ENCODE assay signal across 8 cellular contexts in genomic region chr3:122101646-122102045, GRCh38. TPM values are rescaled to one million over a fixed set of nuclear protein-coding genes. Genes with fewer than 3 reads are reported as not detected.
DNase-seq lines count a peak whose midpoint lies in the region; ATAC-seq, FAIRE-seq and TF ChIP-seq lines count a peak whose summit lies in the region.

No MANE protein-coding gene starts in this region.

- no peaks in the 10 kb centered on the region for H3K9me3 ChIP-seq in HepG2 (ENCODE audit: low read length)

- BruUV-seq in HepG2 (replicated peaks; lab: Mats Ljungman, UMichigan) = no TSS peak

- no peak for TF ChIP-seq POLR2A in HepG2 (IDR thresholded peaks at IDR 0.05; ENCODE audit: insufficient read depth in 1 of 2, low read depth in 2 of 2, low read length in 2 of 2)

- CTCF ChIA-PET in HepG2 (lab: Yijun Ruan, JAX; ENCODE audit: low intra/inter-chr PET ratio, low total read pairs) = interaction anchor here (1.5 kb wide), 1 partner anchor 198 kb away, joined by 4 read pairs; no protein-coding TSS in a partner anchor

- no peaks in the 10 kb centered on the region for H3K36me3 ChIP-seq in HepG2 (replicated peaks in 1 of 2; ENCODE audit: control insufficient read depth in 1 of 2, insufficient read depth in 2 of 2, low read length in 2 of 2)

- TF ChIP-seq CTCF in astrocyte of the spinal cord (IDR thresholded peaks at IDR 0.05; ENCODE audit: low read depth, low read length) (peak; percentile 34), HepG2 (CRISPR knock-in tag; IDR thresholded peaks at IDR 0.05) (peak; percentile 67)

- no peak overlapping the region for H3K4me3 ChIP-seq in astrocyte of the spinal cord (ENCODE audit: low read depth, low read length)
- no peak overlapping the region for H3K4me3 ChIP-seq in HepG2 (replicated peaks in 1 of 3; ENCODE audit: insufficient read depth in 1 of 3, low read depth in 2 of 3, low read length in 3 of 3)

- TF ChIP-seq EP300 in HepG2 (IDR thresholded peaks at IDR 0.05; ENCODE audit: low read depth in 2 of 2, low read length in 2 of 2) = no peak
- no peak for TF ChIP-seq EP300 in HepG2 (CRISPR knock-in tag; IDR thresholded peaks at IDR 0.05; ENCODE audit: borderline replicate concordance)

- H3K79me2 ChIP-seq in HepG2 (ENCODE audit: insufficient read depth, low read length) = no peaks in the 10 kb centered on the region

- in situ Hi-C loops in astrocyte of the spinal cord (cut with HindIII; ENCODE audit: low sequenced_read_pairs) = no loop called here
- in situ Hi-C loops in HepG2 (cut with HindIII; ENCODE audit: extremely low pct_ligation_motif_present, low pct_unique_long_range_greater_than_20kb) = loop anchor here (10.0 kb wide), 2 partner anchors 153 to 253 kb away; no protein-coding TSS in a partner anchor

- DNase-seq in DMS53 treated with DMSO at 0.1 percent for 48 hours (lab: John Stamatoyannopoulos, UW; ENCODE audit: unreplicated experiment) (peak; percentile 68), HS-27A (ENCODE audit: low read depth) (peak; percentile 11), NCI-H82 treated with DMSO at 0.1 percent for 48 hours (lab: John Stamatoyannopoulos, UW; ENCODE audit: unreplicated experiment) (peak; percentile 18), astrocyte of the spinal cord (ENCODE audit: low read depth, low spot score) (peak; percentile 28), HepG2 (ENCODE audit: low spot score) (peak; percentile 56), GM19238 (ENCODE audit: insufficient read length, low spot score) (no peak), T-helper 9 cell (no peak)

- POLR2A ChIA-PET in HepG2 (lab: Yijun Ruan, JAX) = no interaction called here

- peak; percentile 39; the same call in 1 of the 2 replicates for TF ChIP-seq RAD21 in HepG2 (CRISPR knock-in tag; IDR thresholded peaks at IDR 0.05)

- no peak overlapping the region for H3K9ac ChIP-seq in HepG2 (ENCODE audit: insufficient read depth, low read depth, low read length)

- H3K4me1 ChIP-seq in HepG2 (ENCODE audit: insufficient read depth, low read length) = no peaks in the 10 kb centered on the region

- H3K27ac ChIP-seq in HepG2 (ENCODE audit: extremely low read length, insufficient read depth, low read length) = no peak overlapping the region

- H3K27me3 ChIP-seq in HepG2 (ENCODE audit: control insufficient read depth in 1 of 2, insufficient read depth in 2 of 2, low read length in 2 of 2) = no peaks in the 10 kb centered on the region

- intact Hi-C loops in HepG2 (cut with micrococcal nuclease; ENCODE audit: unreplicated experiment) = loop anchor here (1.0 to 2.0 kb wide), 3 partner anchors 158 to 255 kb away; no protein-coding TSS in a partner anchor

- 61% methylated on average over 3 of the region's 3 CpGs for WGBS in HepG2 (ENCODE audit: low lambda C conversion rate)

- no peak overlapping the region for H3K4me2 ChIP-seq in HepG2 (ENCODE audit: low read depth, low read length)

- ATAC-seq in GM19438 (IDR thresholded peaks at IDR 0.05; ENCODE audit: low read depth, unreplicated experiment) (peak; percentile 46), HepG2 (peak; percentile 73)

- H4K20me1 ChIP-seq in HepG2 (ENCODE audit: insufficient read depth, low read length) = no peaks in the 10 kb centered on the region

- peak; percentile 28 for FAIRE-seq in HepG2 (lab: Jason Lieb, UNC)

- H2AFZ ChIP-seq in HepG2 (ENCODE audit: low read length) = no peak overlapping the region

TF ChIP-seq in HepG2, 621 proteins besides CTCF, POLR2A, EP300 and RAD21:
- TF ChIP-seq AGO1 (IDR thresholded peaks at IDR 0.05; ENCODE audit: low read depth, low read length, poor library complexity, severe bottlenecking) (no peak), TRIM24 (CRISPR knock-in tag; IDR thresholded peaks at IDR 0.05) (no peak), SMC3 (IDR thresholded peaks at IDR 0.05; ENCODE audit: low read length) (peak; percentile 66), ZNF354B (CRISPR knock-in tag; IDR thresholded peaks at IDR 0.05) (no peak), GABPB1 (CRISPR knock-in tag; IDR thresholded peaks at IDR 0.05) (no peak), ZFP36L2 (CRISPR knock-in tag; IDR thresholded peaks at IDR 0.05) (no peak), ZSCAN5A (CRISPR knock-in tag; IDR thresholded peaks at IDR 0.05; ENCODE audit: borderline replicate concordance) (no peak), ZNF430 (CRISPR knock-in tag; IDR thresholded peaks at IDR 0.05) (no peak), STAG1 (CRISPR knock-in tag; IDR thresholded peaks at IDR 0.05) (peak; percentile 76)

RNA-seq across cellular contexts. Expression of gene CD86, which starts 46.5 kb away (rescaled TPM):
- not detected in 2 replicates for total RNA-seq in HepG2 (2016; rRNA removed; fragmentation: Illumina TruSeq; extraction: Trizol)
- total RNA-seq in HepG2 (2016; cell fraction: cytosol; rRNA removed; fragmentation: Illumina TruSeq; extraction: Trizol; ENCODE audit: low read depth) = not detected in 2 replicates
- total RNA-seq in HepG2 (2016; cell fraction: insoluble cytoplasmic fraction; rRNA removed; fragmentation: Illumina TruSeq; extraction: Trizol) = not detected in 2 replicates
- total RNA-seq in HepG2 (2016; cell fraction: membrane; rRNA removed; fragmentation: Illumina TruSeq; extraction: Trizol) = not detected in 2 replicates
- total RNA-seq in HepG2 (2016; cell fraction: nucleus; rRNA removed; fragmentation: Illumina TruSeq; extraction: Trizol) = not detected in 2 replicates
- polyA plus RNA-seq in HepG2 (2011; rRNA removed) = not detected in 2 replicates
- not detected in 2 replicates for polyA plus RNA-seq in HepG2 (2011; cell fraction: cytosol; rRNA removed)
- not detected in 2 replicates for polyA plus RNA-seq in HepG2 (2011; cell fraction: nucleus; rRNA removed)
- not detected in 2 replicates for polyA plus RNA-seq in HepG2 (2012)
- not detected in 2 replicates for polyA plus RNA-seq in HepG2 (2016; cell fraction: cytosol; fragmentation: Illumina TruSeq; extraction: Trizol; ENCODE audit: low read depth)
- not detected in 2 replicates for polyA plus RNA-seq in HepG2 (2016; cell fraction: insoluble cytoplasmic fraction; fragmentation: Illumina TruSeq; extraction: Trizol; ENCODE audit: low read depth)
- polyA plus RNA-seq in HepG2 (2016; cell fraction: membrane; fragmentation: Illumina TruSeq; extraction: Trizol; ENCODE audit: low read depth) = not detected in 2 replicates
- not detected in 2 replicates for polyA plus RNA-seq in HepG2 (2016; cell fraction: nucleus; fragmentation: Illumina TruSeq; extraction: Trizol; ENCODE audit: insufficient read depth, low read depth)
- polyA minus RNA-seq in HepG2 (2011; rRNA and poly(A)+ RNA removed; ENCODE audit: low replicate concordance) = not detected in 2 replicates
- polyA minus RNA-seq in HepG2 (2011; cell fraction: cytosol; rRNA and poly(A)+ RNA removed) = not detected in 2 replicates
- not detected in 2 replicates for polyA minus RNA-seq in HepG2 (2011; cell fraction: nucleus; rRNA and poly(A)+ RNA removed)

Comparison
In these comparisons a context has a peak if more than half of its experiments do, and no peak if none do; other contexts are left out.
1. DNase-seq: peak in DMS53 treated with DMSO at 0.1 percent for 48 hours (single experiment), HS-27A (single experiment), NCI-H82 treated with DMSO at 0.1 percent for 48 hours (single experiment), astrocyte of the spinal cord (single experiment) and HepG2 (single experiment); none in GM19238 (single experiment) and T-helper 9 cell (single experiment).